Comparison of ENCODE assay signal across 32 cellular contexts in the genomic region with DNA sequence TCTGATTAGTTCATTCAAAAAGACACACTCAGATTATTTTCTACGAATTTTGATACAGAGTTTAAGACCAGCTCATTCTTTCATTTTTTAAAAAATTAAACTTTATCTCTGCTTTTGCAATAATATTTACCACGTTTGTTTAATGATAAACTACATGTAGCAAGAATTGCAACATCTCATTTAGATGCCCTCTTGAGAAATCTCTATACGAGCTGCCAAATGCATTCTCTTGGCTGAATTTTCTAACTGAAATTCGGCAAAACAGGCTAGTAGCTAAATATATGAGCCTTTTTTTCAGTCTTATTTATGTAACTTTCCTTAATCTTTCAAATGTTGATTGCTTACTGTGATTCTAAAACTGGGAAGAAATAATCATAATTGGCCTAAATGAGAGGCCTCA. TPM values are rescaled to one million over a fixed set of nuclear protein-coding genes. Genes with fewer than 3 reads are reported as not detected.
"Had no signal": no experiment of that assay in that cellular context is flagged by ENCODE, and none has a peak within 500 bp of the region (broad histone marks: within the 10 kb centered on the region; RNA-seq: fewer than 3 reads in every experiment).

No MANE protein-coding gene starts in this region.

- H3K27ac ChIP-seq: heart right ventricle, left lung, lower lobe of right lung, thyroid gland, vagina had no signal

- ATAC-seq: heart right ventricle; left lung; lower lobe of right lung; natural killer cell; pancreas; sciatic nerve; stimulated activated naive CD8-positive, alpha-beta T cell treated with anti-CD3 and anti-CD28 coated beads, Interleukin-15, amount 100 ng/mL, for 72 hours had no signal

- H3K9me3 ChIP-seq: heart right ventricle, left lung, lower lobe of right lung, pancreas, thyroid gland, vagina had no signal

- H3K4me3 ChIP-seq: heart right ventricle, left lung, lower lobe of right lung, pancreas, smooth muscle cell, thyroid gland, vagina had no signal

- H3K27me3 ChIP-seq: heart right ventricle, left lung, pancreas, thyroid gland, vagina had no signal

- FAIRE-seq: islet of Langerhans, pancreas had no signal

- H3K4me1 ChIP-seq: heart right ventricle, left lung, thyroid gland, vagina had no signal

- H3K4me2 ChIP-seq: smooth muscle cell had no signal

- DNase-seq: cortex of kidney; foreskin melanocyte; glutamatergic neuron; heart right ventricle; hippocampal formation; left cardiac atrium; left lung; lower lobe of right lung; natural killer cell; occipital lobe; pancreas; stimulated activated CD4-positive, alpha-beta T cell treated with anti-CD3 and anti-CD28 coated beads, Interleukin-12 subunit alpha, Interleukin-12 subunit beta, amount 100 ng/mL, for 4 hours; stimulated activated CD4-positive, alpha-beta T cell treated with anti-CD3 and anti-CD28 coated beads, Interleukin-1b, Interleukin-23, amount 100 ng/mL, for 48 hours; stimulated activated CD4-positive, alpha-beta T cell treated with anti-CD3 and anti-CD28 coated beads, Interleukin-4, amount 100 ng/mL, for 1 hour; stimulated activated CD8-positive, alpha-beta memory T cell treated with anti-CD3 and anti-CD28 coated beads, Interleukin-4, amount 100 ng/mL, for 48 hours; stimulated activated naive CD4-positive, alpha-beta T cell; stimulated activated naive CD8-positive, alpha-beta T cell treated with anti-CD3 and anti-CD28 coated beads, Interleukin-15, amount 100 ng/mL, for 72 hours; thyroid gland; trophoblast cell had no signal

- H3K36me3 ChIP-seq: heart right ventricle, left lung, lower lobe of right lung, pancreas, thyroid gland, vagina had no signal

RNA-seq across cellular contexts. Expression of a gene that starts 2.1 kb away (rescaled TPM):
- total RNA-seq: dermis microvascular lymphatic vessel endothelial cell, kidney epithelial cell, left lung, mesenteric fat pad, mononuclear cell, natural killer cell, pulmonary artery endothelial cell, sciatic nerve, subcutaneous adipose tissue, temporal lobe, thyroid gland, vagina had no signal
- polyA plus RNA-seq: esophagus, heart right ventricle, neural cell had no signal
